Comparison of ENCODE assay signal across 10 cellular contexts in the genomic region with DNA sequence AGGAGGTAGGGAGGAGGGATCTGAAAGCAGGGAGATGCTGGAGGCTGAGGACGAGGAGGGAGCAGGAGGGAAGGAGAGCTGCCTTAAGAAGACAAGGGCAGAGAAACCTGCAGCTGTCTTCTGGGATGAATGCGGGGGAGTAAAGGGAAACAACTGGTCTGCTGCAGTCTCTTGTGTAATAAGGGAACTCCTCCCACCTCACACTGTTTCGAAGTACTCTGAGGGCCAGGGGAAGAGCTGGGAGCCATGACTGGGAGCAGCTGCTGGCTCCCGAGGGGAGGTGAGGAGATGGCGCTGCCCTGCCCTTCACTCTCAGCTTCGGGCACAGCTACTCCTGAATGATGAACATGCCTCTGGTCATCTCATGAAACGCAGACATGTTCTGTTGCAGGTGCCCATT.
DNase-seq lines count a peak whose midpoint lies in the region; ATAC-seq and TF ChIP-seq lines count a peak whose summit lies in the region.
"Had no signal": no experiment of that assay in that cellular context is flagged by ENCODE, and none has a peak within 500 bp of the region (broad histone marks: within the 10 kb centered on the region; RNA-seq: fewer than 3 reads in every experiment).

No MANE protein-coding gene starts in this region.

- TF ChIP-seq CTCF in fibroblast of lung (conservative IDR thresholded peaks at IDR 0.05 in 1 of 2, IDR thresholded peaks at IDR 0.05 in 1 of 2; ENCODE audit: low read depth in 1 of 2, low read length in 2 of 2) (no peak), neural progenitor cell (IDR thresholded peaks at IDR 0.05) (no peak)

- H3K4me1 ChIP-seq in fibroblast of lung (ENCODE audit: control insufficient read depth, extremely low read depth, insufficient read depth, low read length) = peaks cover 4% of the 10 kb centered on the region
- H3K4me1 ChIP-seq in neural progenitor cell = peaks cover 5% of the 10 kb centered on the region

- DNase-seq in AML-193 (lab: John Stamatoyannopoulos, UW) (peak; percentile 66 to 70), NCI-H2227 treated with DMSO at 0.1 percent for 48 hours (lab: John Stamatoyannopoulos, UW) (peak; percentile 54), fibroblast of lung (ENCODE audit: low read depth in 2 of 2) (peak; percentile 59 to 65), neural progenitor cell (ENCODE audit: low spot score) (peak; percentile 21), Ammon's horn (ENCODE audit: low spot score) (no peak)
- DNase-seq in activated naive CD4-positive, alpha-beta T cell treated with anti-CD3 and anti-CD28 coated beads, Interleukin-2, amount 10 ng/mL, durations not matched to agents 7 days and 5 days = no peak
- DNase-seq: activated B cell treated with CpG ODN at 0.5 μM for 24 hours; activated naive CD8-positive, alpha-beta T cell treated with anti-CD3 and anti-CD28 coated beads, Interleukin-2, amount 10 ng/mL, durations not matched to agents 7 days and 5 days had no signal

- H3K4me3 ChIP-seq in fibroblast of lung (replicated peaks in 1 of 4; ENCODE audit: control extremely low read depth in 1 of 4, insufficient read depth in 1 of 4, low read depth in 3 of 4, low read length in 4 of 4) = no peak overlapping the region
- no peak overlapping the region for H3K4me3 ChIP-seq in neural progenitor cell

- H3K4me3 Mint-ChIP-seq in neural progenitor cell = no peak overlapping the region
- H3K4me3 Mint-ChIP-seq in activated naive CD4-positive, alpha-beta T cell treated with anti-CD3 and anti-CD28 coated beads, Interleukin-2, amount 10 ng/mL, durations not matched to agents 7 days and 5 days = no peak overlapping the region
- H3K4me3 Mint-ChIP-seq: activated B cell treated with CpG ODN at 0.5 μM for 24 hours; activated naive CD8-positive, alpha-beta T cell treated with anti-CD3 and anti-CD28 coated beads, Interleukin-2, amount 10 ng/mL, durations not matched to agents 7 days and 5 days had no signal

- no peaks in the 10 kb centered on the region for H3K4me1 Mint-ChIP-seq in neural progenitor cell
- H3K4me1 Mint-ChIP-seq in activated naive CD4-positive, alpha-beta T cell treated with anti-CD3 and anti-CD28 coated beads, Interleukin-2, amount 10 ng/mL, durations not matched to agents 7 days and 5 days = peaks cover 6% of the 10 kb centered on the region
- H3K4me1 Mint-ChIP-seq: activated B cell treated with CpG ODN at 0.5 μM for 24 hours had no signal

- no peaks in the 10 kb centered on the region for H3K9me3 ChIP-seq in fibroblast of lung (ENCODE audit: control insufficient read depth, insufficient read depth, low read depth, low read length)
- no peaks in the 10 kb centered on the region for H3K9me3 ChIP-seq in neural progenitor cell (ENCODE audit: low read depth)

- H3K27ac Mint-ChIP-seq in neural progenitor cell = peak overlapping the region; percentile 79
- H3K27ac Mint-ChIP-seq in activated naive CD4-positive, alpha-beta T cell treated with anti-CD3 and anti-CD28 coated beads, Interleukin-2, amount 10 ng/mL, durations not matched to agents 7 days and 5 days = no peak overlapping the region
- H3K27ac Mint-ChIP-seq: activated B cell treated with CpG ODN at 0.5 μM for 24 hours; activated naive CD8-positive, alpha-beta T cell treated with anti-CD3 and anti-CD28 coated beads, Interleukin-2, amount 10 ng/mL, durations not matched to agents 7 days and 5 days had no signal

- H3K27me3 Mint-ChIP-seq in neural progenitor cell (ENCODE audit: insufficient read depth, low read depth) = no peaks in the 10 kb centered on the region
- H3K27me3 Mint-ChIP-seq in activated naive CD4-positive, alpha-beta T cell treated with anti-CD3 and anti-CD28 coated beads, Interleukin-2, amount 10 ng/mL, durations not matched to agents 7 days and 5 days = no peaks in the 10 kb centered on the region
- H3K27me3 Mint-ChIP-seq: activated B cell treated with CpG ODN at 0.5 μM for 24 hours; activated naive CD8-positive, alpha-beta T cell treated with anti-CD3 and anti-CD28 coated beads, Interleukin-2, amount 10 ng/mL, durations not matched to agents 7 days and 5 days had no signal

- H3F3A ChIP-seq in neural progenitor cell (ENCODE audit: low read depth) = no peaks in the 10 kb centered on the region

- no peaks in the 10 kb centered on the region for H3K79me2 ChIP-seq in fibroblast of lung (ENCODE audit: control insufficient read depth, insufficient read depth, low read length)
- H3K79me2 ChIP-seq in neural progenitor cell (ENCODE audit: low read depth) = no peaks in the 10 kb centered on the region

- H3K9ac ChIP-seq in fibroblast of lung (ENCODE audit: insufficient read depth, low read length) = no peak overlapping the region
- H3K9ac ChIP-seq in neural progenitor cell = no peak overlapping the region

- H3K27me3 ChIP-seq in fibroblast of lung (ENCODE audit: control insufficient read depth, insufficient read depth, low read length) (no peaks in the 10 kb centered on the region), neural progenitor cell (no peaks in the 10 kb centered on the region)

- no peak for ATAC-seq in GM19324 (IDR thresholded peaks at IDR 0.05; ENCODE audit: low FRiP score, unreplicated experiment)
- no peak for ATAC-seq in GM21447 (IDR thresholded peaks at IDR 0.05; ENCODE audit: unreplicated experiment)

- H3K9me3 Mint-ChIP-seq in neural progenitor cell = no peaks in the 10 kb centered on the region
- no peaks in the 10 kb centered on the region for H3K9me3 Mint-ChIP-seq in activated naive CD4-positive, alpha-beta T cell treated with anti-CD3 and anti-CD28 coated beads, Interleukin-2, amount 10 ng/mL, durations not matched to agents 7 days and 5 days
- H3K9me3 Mint-ChIP-seq: activated B cell treated with CpG ODN at 0.5 μM for 24 hours; activated naive CD8-positive, alpha-beta T cell treated with anti-CD3 and anti-CD28 coated beads, Interleukin-2, amount 10 ng/mL, durations not matched to agents 7 days and 5 days had no signal

- peaks cover 17% of the 10 kb centered on the region for H3K36me3 Mint-ChIP-seq in neural progenitor cell
- peaks cover 3% of the 10 kb centered on the region for H3K36me3 Mint-ChIP-seq in activated naive CD4-positive, alpha-beta T cell treated with anti-CD3 and anti-CD28 coated beads, Interleukin-2, amount 10 ng/mL, durations not matched to agents 7 days and 5 days

- H3K36me3 ChIP-seq in fibroblast of lung (ENCODE audit: control insufficient read depth, insufficient read depth, low read length) (peaks cover 9% of the 10 kb centered on the region), neural progenitor cell (no peaks in the 10 kb centered on the region)

- H3K27ac ChIP-seq in fibroblast of lung (ENCODE audit: insufficient read depth, low read length) (no peak overlapping the region), neural progenitor cell (no peak overlapping the region)

- H3K4me2 ChIP-seq in fibroblast of lung (ENCODE audit: extremely low read depth, insufficient read depth, low read length) (no peak overlapping the region), neural progenitor cell (peak overlapping the region; percentile 3)

- no peaks in the 10 kb centered on the region for H4K20me1 ChIP-seq in fibroblast of lung (ENCODE audit: control insufficient read depth, extremely low read depth, insufficient read depth, low read length)
- peaks cover 6% of the 10 kb centered on the region for H4K20me1 ChIP-seq in neural progenitor cell (ENCODE audit: low read depth)

- CTCF ChIA-PET in activated naive CD4-positive, alpha-beta T cell treated with anti-CD3 and anti-CD28 coated beads, Interleukin-2, amount 10 ng/mL, durations not matched to agents 7 days and 5 days (lab: Charles Lee) = interaction anchor here (1.2 kb wide), 1 partner anchor 89 kb away, joined by 4 read pairs; no protein-coding TSS in a partner anchor

- no peak overlapping the region for H2AFZ ChIP-seq in fibroblast of lung (ENCODE audit: low read length)
- H2AFZ ChIP-seq in neural progenitor cell (replicated peaks) = no peak overlapping the region

Comparison
In these comparisons a context has a peak if more than half of its experiments do, and no peak if none do; other contexts are left out.
1. DNase-seq: peak in AML-193 (2 of 2), NCI-H2227 treated with DMSO at 0.1 percent for 48 hours (single experiment), fibroblast of lung (2 of 2) and neural progenitor cell (single experiment); none in Ammon's horn (single experiment) and activated naive CD4-positive, alpha-beta T cell treated with anti-CD3 and anti-CD28 coated beads, Interleukin-2, amount 10 ng/mL, durations not matched to agents 7 days and 5 days (single experiment).